8 cellular contexts compared by ENCODE assay signal in genomic region chr13:100088282-100088647, GRCh38. TPM values are rescaled to one million over a fixed set of nuclear protein-coding genes. Genes with fewer than 3 reads are reported as not detected.
A peak's percentile ranks its signal among the peaks of the same experiment; 100 is the strongest.
DNase-seq lines count a peak whose midpoint lies in the region; ATAC-seq lines count a peak whose summit lies in the region.

No MANE protein-coding gene starts in this region.

- no peaks in the 10 kb centered on the region for H3K27me3 Mint-ChIP-seq in activated naive CD8-positive, alpha-beta T cell treated with anti-CD3 and anti-CD28 coated beads for 36 hours
- peaks cover 0 to 6% (median 1%) of the 10 kb centered on the region in 3 donors for H3K27me3 Mint-ChIP-seq in immature natural killer cell (ENCODE audit: low read depth in 3 of 3)
- H3K27me3 Mint-ChIP-seq in stimulated activated naive CD8-positive, alpha-beta T cell treated with anti-CD3 and anti-CD28 coated beads, Interleukin-15, amount 100 ng/mL, for 72 hours: no peaks in the 10 kb centered on the region

- DNase-seq in NCI-H82 (lab: John Stamatoyannopoulos, UW) (peak; percentile 53), NCI-H82 treated with DMSO at 0.1 percent for 48 hours (lab: John Stamatoyannopoulos, UW; ENCODE audit: unreplicated experiment) (no peak), immature natural killer cell (no peak), A172 (ENCODE audit: low spot score) (no peak)
- no peak for DNase-seq in activated naive CD8-positive, alpha-beta T cell treated with anti-CD3 and anti-CD28 coated beads for 36 hours
- DNase-seq in stimulated activated naive CD8-positive, alpha-beta T cell treated with anti-CD3 and anti-CD28 coated beads, Interleukin-15, amount 100 ng/mL, for 72 hours: no peak

- peaks cover 30% of the 10 kb centered on the region for H3K4me1 Mint-ChIP-seq in activated naive CD8-positive, alpha-beta T cell treated with anti-CD3 and anti-CD28 coated beads for 36 hours
- peaks cover 27 to 33% of the 10 kb centered on the region in 2 donors for H3K4me1 Mint-ChIP-seq in immature natural killer cell
- peaks cover 42% of the 10 kb centered on the region for H3K4me1 Mint-ChIP-seq in stimulated activated naive CD8-positive, alpha-beta T cell treated with anti-CD3 and anti-CD28 coated beads, Interleukin-15, amount 100 ng/mL, for 72 hours

- H3K27ac Mint-ChIP-seq in activated naive CD8-positive, alpha-beta T cell treated with anti-CD3 and anti-CD28 coated beads for 36 hours: peak overlapping the region; percentile 62
- peak overlapping the region in 3 of 6 donors; percentile 48 to 76 (median 67) for H3K27ac Mint-ChIP-seq in immature natural killer cell
- H3K27ac Mint-ChIP-seq in stimulated activated naive CD8-positive, alpha-beta T cell treated with anti-CD3 and anti-CD28 coated beads, Interleukin-15, amount 100 ng/mL, for 72 hours: no peak overlapping the region

- ATAC-seq in stimulated activated naive CD8-positive, alpha-beta T cell treated with anti-CD3 and anti-CD28 coated beads, Interleukin-15, amount 100 ng/mL, for 72 hours: peak; percentile 1
- ATAC-seq in HG02759 (IDR thresholded peaks at IDR 0.05; ENCODE audit: unreplicated experiment) (no peak), HG02642 (IDR thresholded peaks at IDR 0.05; ENCODE audit: poor library complexity, unreplicated experiment) (no peak)

- peak overlapping the region; percentile 93 for H3K4me3 Mint-ChIP-seq in activated naive CD8-positive, alpha-beta T cell treated with anti-CD3 and anti-CD28 coated beads for 36 hours
- peak overlapping the region; percentile 94 to 98 (median 95) for H3K4me3 Mint-ChIP-seq in immature natural killer cell
- H3K4me3 Mint-ChIP-seq in stimulated activated naive CD8-positive, alpha-beta T cell treated with anti-CD3 and anti-CD28 coated beads, Interleukin-15, amount 100 ng/mL, for 72 hours: peak overlapping the region; percentile 93 to 95

- H3K36me3 Mint-ChIP-seq in activated naive CD8-positive, alpha-beta T cell treated with anti-CD3 and anti-CD28 coated beads for 36 hours: peaks cover 8% of the 10 kb centered on the region
- H3K36me3 Mint-ChIP-seq in immature natural killer cell: no peaks in the 10 kb centered on the region

- H3K9me3 Mint-ChIP-seq in activated naive CD8-positive, alpha-beta T cell treated with anti-CD3 and anti-CD28 coated beads for 36 hours: no peaks in the 10 kb centered on the region
- no peaks in the 10 kb centered on the region for H3K9me3 Mint-ChIP-seq in immature natural killer cell
- H3K9me3 Mint-ChIP-seq in stimulated activated naive CD8-positive, alpha-beta T cell treated with anti-CD3 and anti-CD28 coated beads, Interleukin-15, amount 100 ng/mL, for 72 hours: no peaks in the 10 kb centered on the region

RNA-seq across cellular contexts. Expression of gene PCCA, which starts 0.6 kb away (rescaled TPM):
- total RNA-seq in activated naive CD8-positive, alpha-beta T cell treated with anti-CD3 and anti-CD28 coated beads for 36 hours: 1 to 10 TPM; 6.9 to 8.3 TPM
- 10 to 100 TPM in 2 of 3 donors, 1 to 10 TPM in 1; 7.9 to 14.0 (median 11.4) TPM for polyA plus RNA-seq in immature natural killer cell
- 20.0 and 22.8 TPM in 2 replicates for total RNA-seq in A172 (2014; rRNA removed; shearing (Covaris generic))
